Comparison of ENCODE assay signal across 15 cellular contexts in genomic region chr14:96901227-96901626, GRCh38.
A peak's percentile ranks its signal among the peaks of the same experiment; 100 is the strongest.
DNase-seq lines count a peak whose midpoint lies in the region; ATAC-seq and TF ChIP-seq lines count a peak whose summit lies in the region.
"Had no signal": no experiment of that assay in that cellular context is flagged by ENCODE, and none has a peak within 500 bp of the region (broad histone marks: within the 10 kb centered on the region; RNA-seq: fewer than 3 reads in every experiment).

No MANE protein-coding gene starts in this region.

- peak overlapping the region in 1 of 4 donors; percentile 34 for H3K27ac ChIP-seq in transverse colon
- no peak overlapping the region for H3K27ac ChIP-seq in naive thymus-derived CD4-positive, alpha-beta T cell (ENCODE audit: low read depth, low read length)
- H3K27ac ChIP-seq: dorsolateral prefrontal cortex, foreskin keratinocyte, testis had no signal

- intact Hi-C loops in transverse colon (cut with DNase I; ENCODE audit: low total_unique reads): no loop called here
- intact Hi-C loops in naive thymus-derived CD4-positive, alpha-beta T cell (cut with micrococcal nuclease): no loop called here

- no peaks in the 10 kb centered on the region for H3K27me3 ChIP-seq in transverse colon
- no peaks in the 10 kb centered on the region for H3K27me3 ChIP-seq in naive thymus-derived CD4-positive, alpha-beta T cell (ENCODE audit: control insufficient read depth in 2 of 2, insufficient read depth in 2 of 2, low read length in 2 of 2)
- H3K27me3 ChIP-seq: dorsolateral prefrontal cortex, foreskin keratinocyte, testis had no signal

- TF ChIP-seq POLR2A in transverse colon (IDR thresholded peaks at IDR 0.05): no peak

- CTCF ChIA-PET in naive thymus-derived CD4-positive, alpha-beta T cell (lab: Charles Lee): no interaction called here

- in situ Hi-C loops in transverse colon (cut with MboI; ENCODE audit: low pct_ligation_motif_present in 1 of 4, low pct_unique_long_range_greater_than_20kb in 1 of 4, low sequenced_read_pairs in 3 of 4): no loop called here

- TF ChIP-seq EP300 in transverse colon (IDR thresholded peaks at IDR 0.05; ENCODE audit: low read depth): no peak

- no peak overlapping the region for H3K4me3 Mint-ChIP-seq in naive thymus-derived CD4-positive, alpha-beta T cell
- H3K4me3 Mint-ChIP-seq: nephron had no signal

- no peak for TF ChIP-seq CTCF in transverse colon (IDR thresholded peaks at IDR 0.05)

- H3K4me3 ChIP-seq in transverse colon: no peak overlapping the region
- no peak overlapping the region for H3K4me3 ChIP-seq in naive thymus-derived CD4-positive, alpha-beta T cell (ENCODE audit: low read length)
- H3K4me3 ChIP-seq: dorsolateral prefrontal cortex, testis had no signal

- WGBS in transverse colon (ENCODE audit: low coverage in 1 of 2), 2 donors: 76 to 82% methylated on average over 3 of the region's 3 CpGs

- POLR2A ChIA-PET in naive thymus-derived CD4-positive, alpha-beta T cell (lab: Charles Lee): no interaction called here

- no peaks in the 10 kb centered on the region for H3K36me3 ChIP-seq in transverse colon
- H3K36me3 ChIP-seq in naive thymus-derived CD4-positive, alpha-beta T cell (ENCODE audit: control insufficient read depth in 2 of 3, insufficient read depth in 3 of 3, low read length in 3 of 3): no peaks in the 10 kb centered on the region

- peaks cover 0 to 5% (median 2%) of the 10 kb centered on the region in 4 donors for H3K4me1 ChIP-seq in transverse colon
- no peaks in the 10 kb centered on the region for H3K4me1 ChIP-seq in naive thymus-derived CD4-positive, alpha-beta T cell (ENCODE audit: control insufficient read depth in 2 of 2, insufficient read depth in 2 of 2, low read length in 2 of 2)
- H3K4me1 ChIP-seq: foreskin keratinocyte, testis had no signal

- H3K27ac Mint-ChIP-seq in naive thymus-derived CD4-positive, alpha-beta T cell: no peak overlapping the region
- H3K27ac Mint-ChIP-seq: nephron had no signal

- H3K36me3 Mint-ChIP-seq in naive thymus-derived CD4-positive, alpha-beta T cell: peaks cover 0 to 32% (median 6%) of the 10 kb centered on the region in 5 donors

- peaks cover 0 to 24% (median 5%) of the 10 kb centered on the region in 7 donors for H3K4me1 Mint-ChIP-seq in naive thymus-derived CD4-positive, alpha-beta T cell
- H3K4me1 Mint-ChIP-seq: nephron had no signal

- H3K9me3 ChIP-seq in transverse colon: no peaks in the 10 kb centered on the region
- no peaks in the 10 kb centered on the region for H3K9me3 ChIP-seq in naive thymus-derived CD4-positive, alpha-beta T cell (ENCODE audit: control insufficient read depth in 2 of 3, low read length in 3 of 3)
- H3K9me3 ChIP-seq: testis had no signal

- no peaks in the 10 kb centered on the region for H3K27me3 Mint-ChIP-seq in naive thymus-derived CD4-positive, alpha-beta T cell

- ATAC-seq in GM19025 (IDR thresholded peaks at IDR 0.05; ENCODE audit: low read depth, unreplicated experiment) (peak; percentile 76), GM21576 (IDR thresholded peaks at IDR 0.05; ENCODE audit: unreplicated experiment) (peak; percentile 95), HG03135 (IDR thresholded peaks at IDR 0.05; ENCODE audit: unreplicated experiment) (peak; percentile 80)
- ATAC-seq in naive thymus-derived CD4-positive, alpha-beta T cell: no peak
- ATAC-seq: activated CD4-positive, CD25-positive, alpha-beta regulatory T cell treated with anti-CD3 and anti-CD28 coated beads, Interleukin-2, amount 50 U/mL, for 24 hours; foreskin keratinocyte had no signal

- H3K9me3 Mint-ChIP-seq in naive thymus-derived CD4-positive, alpha-beta T cell: no peaks in the 10 kb centered on the region
- H3K9me3 Mint-ChIP-seq: nephron had no signal

- peak; percentile 17 for DNase-seq in transverse colon
- no peak for DNase-seq in NK-92 (lab: John Stamatoyannopoulos, UW; ENCODE audit: unreplicated experiment)
- no peak for DNase-seq in foreskin melanocyte
- DNase-seq in naive thymus-derived CD4-positive, alpha-beta T cell: no peak
- DNase-seq: aorta, dorsolateral prefrontal cortex, foreskin keratinocyte, kidney glomerular epithelial cell, NCI-H1694, testis had no signal
